Comparison of ENCODE assay signal across 1 cellular context in genomic region chr13:60230593-60230992, GRCh38.
TF ChIP-seq lines count a peak whose summit lies in the region.

No MANE protein-coding gene starts in this region.

TF ChIP-seq in H1, 55 proteins besides CTCF, POLR2A, EP300 and RAD21 (continued from another document):
- no peak for TF ChIP-seq CHD7 (IDR thresholded peaks at IDR 0.05; ENCODE audit: insufficient replicate concordance, low read length)
